Comparison of ENCODE assay signal across 15 cellular contexts in the genomic region with DNA sequence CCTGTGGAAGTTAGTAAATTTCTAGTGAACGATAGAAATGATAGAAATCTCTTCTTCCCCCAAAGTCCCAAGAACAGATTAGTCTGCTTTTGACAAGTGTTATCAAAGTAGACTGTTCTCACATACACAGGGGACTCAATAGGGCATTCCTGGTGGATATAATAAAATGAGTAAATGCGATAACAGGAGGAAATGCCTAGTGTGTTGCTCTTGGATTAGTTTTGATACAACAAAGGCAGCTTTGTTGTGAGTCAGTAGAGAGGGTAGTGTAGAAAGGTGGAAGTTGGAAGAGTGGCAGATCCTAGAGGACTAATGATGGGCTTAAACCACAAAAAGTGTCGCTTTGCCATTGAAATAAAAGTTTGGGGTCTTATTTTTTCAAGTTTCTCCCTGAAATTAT. TPM values are rescaled to one million over a fixed set of nuclear protein-coding genes. Genes with fewer than 3 reads are reported as not detected.
DNase-seq lines count a peak whose midpoint lies in the region; ATAC-seq and TF ChIP-seq lines count a peak whose summit lies in the region.
"Had no signal": no experiment of that assay in that cellular context is flagged by ENCODE, and none has a peak within 500 bp of the region (broad histone marks: within the 10 kb centered on the region; RNA-seq: fewer than 3 reads in every experiment).

No MANE protein-coding gene starts in this region.

- POLR2A ChIA-PET in MCF 10A (lab: Yijun Ruan, JAX): interaction anchor here (1.0 to 10.3 kb wide), 4 partner anchors 39 to 94 kb away, joined by 3 to 303 read pairs (median 63); partner anchors contain the start of genes CLCN3, HPF1 and NEK1

- ATAC-seq in GM18907 (IDR thresholded peaks at IDR 0.05; ENCODE audit: unreplicated experiment): no peak
- ATAC-seq: stimulated activated naive CD8-positive, alpha-beta T cell treated with anti-CD3 and anti-CD28 coated beads, Interleukin-15, amount 100 ng/mL, for 72 hours had no signal

- H3K9me3 ChIP-seq in breast epithelium (no peaks in the 10 kb centered on the region), smooth muscle cell (replicated peaks; ENCODE audit: low read depth) (no peaks in the 10 kb centered on the region)

- peaks cover 21% of the 10 kb centered on the region for H3F3A ChIP-seq in smooth muscle cell (ENCODE audit: low read depth)

- H2AFZ ChIP-seq in smooth muscle cell (ENCODE audit: low read depth): no peak overlapping the region

- intact Hi-C loops in MCF 10A (cut with micrococcal nuclease): no loop called here
- intact Hi-C loops in breast epithelium (cut with DNase I; ENCODE audit: low total_unique reads): no loop called here
- intact Hi-C loops in posterior cingulate gyrus (cut with DNase I): no loop called here

- WGBS in smooth muscle cell (ENCODE audit: low lambda C conversion rate): 55% methylated on average over 3 of the region's 3 CpGs

- no peak overlapping the region for H3K4me3 ChIP-seq in breast epithelium
- H3K4me3 ChIP-seq in smooth muscle cell: no peak overlapping the region

- CTCF ChIA-PET in MCF 10A (lab: Yijun Ruan, JAX): interaction anchor here (1.6 kb wide), 1 partner anchor 45 kb away, joined by 5 read pairs; no protein-coding TSS in a partner anchor

- BruUV-seq in MCF 10A (replicated peaks; lab: Mats Ljungman, UMichigan): no TSS peak

- peak overlapping the region; percentile 35 for H3K4me2 ChIP-seq in smooth muscle cell

- H3K27ac ChIP-seq in breast epithelium (peak overlapping the region in 1 of 2 donors; percentile 62), smooth muscle cell (ENCODE audit: low read depth) (peak overlapping the region; percentile 44)
- H3K27ac ChIP-seq: HL-60 had no signal

- peaks cover 12% of the 10 kb centered on the region for H3K4me1 Mint-ChIP-seq in MCF 10A (ENCODE audit: insufficient read depth, unreplicated experiment)

- no peaks in the 10 kb centered on the region for H3K36me3 ChIP-seq in breast epithelium
- peaks cover 5% of the 10 kb centered on the region for H3K36me3 ChIP-seq in smooth muscle cell (ENCODE audit: low read depth)

- H4K20me1 ChIP-seq in smooth muscle cell (ENCODE audit: low read depth): peaks cover 3% of the 10 kb centered on the region

- H3K4me3 Mint-ChIP-seq in MCF 10A (ENCODE audit: unreplicated experiment): no peak overlapping the region
- H3K4me3 Mint-ChIP-seq: nephron had no signal

- peak overlapping the region; percentile 18 for H3K9ac ChIP-seq in smooth muscle cell (ENCODE audit: low read depth)

- H3K27me3 Mint-ChIP-seq in MCF 10A (ENCODE audit: insufficient read depth, unreplicated experiment): no peaks in the 10 kb centered on the region
- H3K27me3 Mint-ChIP-seq: stimulated activated naive CD8-positive, alpha-beta T cell treated with anti-CD3 and anti-CD28 coated beads, Interleukin-15, amount 100 ng/mL, for 72 hours had no signal

- H3K27me3 ChIP-seq in breast epithelium (no peaks in the 10 kb centered on the region), smooth muscle cell (ENCODE audit: low read depth) (no peaks in the 10 kb centered on the region)

- peak overlapping the region; percentile 55 for H3K27ac Mint-ChIP-seq in MCF 10A (ENCODE audit: low read depth, unreplicated experiment)
- H3K27ac Mint-ChIP-seq: stimulated activated naive CD8-positive, alpha-beta T cell treated with anti-CD3 and anti-CD28 coated beads, Interleukin-15, amount 100 ng/mL, for 72 hours had no signal

- H3K4me1 ChIP-seq in breast epithelium (peaks cover 0 to 5% of the 10 kb centered on the region in 2 donors), smooth muscle cell (ENCODE audit: low read depth) (peaks cover 32% of the 10 kb centered on the region)

- no peaks in the 10 kb centered on the region for H3K9me3 Mint-ChIP-seq in MCF 10A (ENCODE audit: unreplicated experiment)

- TF ChIP-seq POLR2A in breast epithelium (IDR thresholded peaks at IDR 0.05): no peak

- H3K36me3 Mint-ChIP-seq in MCF 10A (ENCODE audit: insufficient read depth, unreplicated experiment): peaks cover 21% of the 10 kb centered on the region

- DNase-seq in MCF 10A (ENCODE audit: unreplicated experiment) (no peak), breast epithelium (ENCODE audit: low spot score in 2 of 2) (no peak), amniotic epithelial cell (ENCODE audit: low read depth) (peak; percentile 23), iris pigment epithelial cell (ENCODE audit: low read depth) (peak; percentile 47), smooth muscle cell (lab: John Stamatoyannopoulos, UW; ENCODE audit: unreplicated experiment) (no peak), 8988T (no peak), posterior cingulate gyrus (no peak)
- DNase-seq: DND-41; NCI-H1092; NK-92 treated with Interleukin-12 subunit alpha and Interleukin-12 subunit beta, amount 100 ng/mL, for 24 hours; stimulated activated CD4-positive, alpha-beta T cell treated with anti-CD3 and anti-CD28 coated beads, Interleukin-2, amount 100 ng/mL, for 24 hours; stimulated activated naive CD8-positive, alpha-beta T cell treated with anti-CD3 and anti-CD28 coated beads, Interleukin-15, amount 100 ng/mL, for 72 hours had no signal

- H3K79me2 ChIP-seq in smooth muscle cell (ENCODE audit: low read depth): peaks cover 81% of the 10 kb centered on the region

- TF ChIP-seq CTCF in MCF 10A (IDR thresholded peaks at IDR 0.05; ENCODE audit: unreplicated experiment): no peak
- no peak for TF ChIP-seq CTCF in breast epithelium (IDR thresholded peaks at IDR 0.05)
- TF ChIP-seq CTCF in smooth muscle cell (IDR thresholded peaks at IDR 0.05; ENCODE audit: borderline replicate concordance, insufficient read depth, poor library complexity, severe bottlenecking): no peak

RNA-seq across cellular contexts. Expression of gene CLCN3, which starts 43.5 kb away (rescaled TPM):
- total RNA-seq in MCF 10A (2022) (56.0 and 67.8 TPM in 2 replicates), breast epithelium (10 to 100 TPM; 26.4 to 65.7 (median 32.8) TPM), smooth muscle cell (40.5 and 41.2 TPM in 2 replicates)
- 13.7 and 15.1 TPM in 2 replicates for polyA plus RNA-seq in smooth muscle cell

RNA-seq across cellular contexts. Expression of gene NEK1, which starts 51.5 kb away (rescaled TPM):
- total RNA-seq in MCF 10A (2022) (15.5 and 17.2 TPM in 2 replicates), breast epithelium (10 to 100 TPM; 14.4 to 18.1 (median 14.7) TPM), smooth muscle cell (11.8 and 16.5 TPM in 2 replicates)
- 9.4 and 10.5 TPM in 2 replicates for polyA plus RNA-seq in smooth muscle cell

Comparison
In these comparisons a context has a peak if more than half of its experiments do, and no peak if none do; other contexts are left out.
1. DNase-seq: peak in amniotic epithelial cell (single experiment) and iris pigment epithelial cell (single experiment); none in MCF 10A (single experiment), breast epithelium (0 of 2), smooth muscle cell (single experiment), 8988T (single experiment) and posterior cingulate gyrus (0 of 10).